In genomic region chr22:17773606-17774205, GRCh38 we compare ENCODE assay signal across 8 cellular contexts. TPM values are rescaled to one million over a fixed set of nuclear protein-coding genes. Genes with fewer than 3 reads are reported as not detected.
DNase-seq lines count a peak whose midpoint lies in the region; ATAC-seq and TF ChIP-seq lines count a peak whose summit lies in the region.

No MANE protein-coding gene starts in this region.

- no peaks in the 10 kb centered on the region for H3K27me3 Mint-ChIP-seq in CD4-positive, alpha-beta T cell

- H3K79me1 ChIP-seq in mesenchymal stem cell (replicated peaks; ENCODE audit: low read length, poor library complexity, severe bottlenecking): peaks cover 26% of the 10 kb centered on the region

- H4K91ac ChIP-seq in mesenchymal stem cell (ENCODE audit: low read length): no peak overlapping the region

- H3K4me3 ChIP-seq in mesenchymal stem cell (ENCODE audit: insufficient read depth in 1 of 2, low read depth in 1 of 2, low read length in 2 of 2): peak overlapping the region; percentile 80 to 81

- H3K4me3 Mint-ChIP-seq in CD4-positive, alpha-beta T cell: peak overlapping the region; percentile 90
- peak overlapping the region; percentile 76 for H3K4me3 Mint-ChIP-seq in stimulated activated effector memory CD8-positive, alpha-beta T cell treated with anti-CD3 and anti-CD28 coated beads, Interleukin-12 subunit alpha, Interleukin-12 subunit beta, amount 100 ng/mL, for 72 hours

- H3K36me3 ChIP-seq in mesenchymal stem cell (ENCODE audit: control insufficient read depth in 1 of 2, insufficient read depth in 2 of 2, low read depth in 1 of 2, low read length in 2 of 2): peaks cover 0 to 13% of the 10 kb centered on the region in 2 experiments

- WGBS in mesenchymal stem cell: 2% methylated on average over 42 of the region's 47 CpGs

- intact Hi-C loops in CD4-positive, alpha-beta T cell (cut with DNase I, micrococcal nuclease): loop anchor here in 1 of 2 experiments (10.0 kb wide), 1 partner anchor 139 kb away; the partner anchor contains the start of gene BCL2L13

- H2BK15ac ChIP-seq in mesenchymal stem cell (ENCODE audit: low read depth, poor library complexity, severe bottlenecking): no peak overlapping the region

- no peak for TF ChIP-seq CTCF in CD4-positive, alpha-beta T cell (IDR thresholded peaks at IDR 0.05)

- peaks cover 21% of the 10 kb centered on the region for H3K36me3 Mint-ChIP-seq in CD4-positive, alpha-beta T cell (ENCODE audit: low read depth)
- H3K36me3 Mint-ChIP-seq in stimulated activated effector memory CD8-positive, alpha-beta T cell treated with anti-CD3 and anti-CD28 coated beads, Interleukin-12 subunit alpha, Interleukin-12 subunit beta, amount 100 ng/mL, for 72 hours: no peaks in the 10 kb centered on the region

- peak overlapping the region; percentile 82 for H3K4me2 ChIP-seq in mesenchymal stem cell (ENCODE audit: low read length, poor library complexity, severe bottlenecking)

- peaks cover 74% of the 10 kb centered on the region for H3K4me1 Mint-ChIP-seq in CD4-positive, alpha-beta T cell (ENCODE audit: low read depth)
- peaks cover 77% of the 10 kb centered on the region for H3K4me1 Mint-ChIP-seq in stimulated activated effector memory CD8-positive, alpha-beta T cell treated with anti-CD3 and anti-CD28 coated beads, Interleukin-12 subunit alpha, Interleukin-12 subunit beta, amount 100 ng/mL, for 72 hours

- H3K27ac ChIP-seq in CD4-positive, alpha-beta T cell (ENCODE audit: low read depth, low read length): no peak overlapping the region
- no peak overlapping the region for H3K27ac ChIP-seq in mesenchymal stem cell (ENCODE audit: low read length, poor library complexity, severe bottlenecking)

- no peaks in the 10 kb centered on the region for H3K27me3 ChIP-seq in CD4-positive, alpha-beta T cell (ENCODE audit: control insufficient read depth, insufficient read depth, low read length)
- H3K27me3 ChIP-seq in mesenchymal stem cell (ENCODE audit: control insufficient read depth in 1 of 2, insufficient read depth in 1 of 2, low read length in 2 of 2): no peaks in the 10 kb centered on the region

- POLR2A ChIA-PET in CD4-positive, alpha-beta T cell (lab: Charles Lee): interaction anchor here (1.1 to 1.9 kb wide), 5 partner anchors 8 to 304 kb away, joined by 3 to 7 read pairs (median 5); partner anchors contain the start of gene PEX26

- peak overlapping the region in 1 of 2 experiments; percentile 53 for H3K4ac ChIP-seq in mesenchymal stem cell (ENCODE audit: low read depth in 1 of 2, low read length in 2 of 2)

- no peaks in the 10 kb centered on the region for H3K9me3 ChIP-seq in CD4-positive, alpha-beta T cell (ENCODE audit: control insufficient read depth, low read length)
- H3K9me3 ChIP-seq in mesenchymal stem cell (ENCODE audit: control insufficient read depth, low read length): no peaks in the 10 kb centered on the region

- H2BK120ac ChIP-seq in mesenchymal stem cell (ENCODE audit: low read depth, low read length): no peak overlapping the region

- H3K23ac ChIP-seq in mesenchymal stem cell (ENCODE audit: low read length in 2 of 2): peak overlapping the region in 1 of 2 experiments; percentile 18

- H3K4me1 ChIP-seq in mesenchymal stem cell (ENCODE audit: control insufficient read depth, insufficient read depth, low read depth, low read length): peaks cover 31% of the 10 kb centered on the region

- H3K9ac ChIP-seq in mesenchymal stem cell (ENCODE audit: low read length): peak overlapping the region; percentile 70

- peak overlapping the region in 1 of 2 experiments; percentile 56 for H3K14ac ChIP-seq in mesenchymal stem cell (ENCODE audit: low read length in 2 of 2)

- H2BK12ac ChIP-seq in mesenchymal stem cell (ENCODE audit: low read length in 2 of 2): peak overlapping the region in 1 of 2 experiments; percentile 68

- CTCF ChIA-PET in CD4-positive, alpha-beta T cell (lab: Charles Lee): interaction anchor here (1.3 to 3.2 kb wide), 2 partner anchors 11 to 31 kb away, joined by 4 to 16 read pairs; no protein-coding TSS in a partner anchor

- ATAC-seq in CD4-positive, alpha-beta T cell (ENCODE audit: poor library complexity): peak; percentile 47
- peak; percentile 23 for ATAC-seq in GM21423 (IDR thresholded peaks at IDR 0.05; ENCODE audit: unreplicated experiment)
- ATAC-seq in stimulated activated effector memory CD8-positive, alpha-beta T cell treated with anti-CD3 and anti-CD28 coated beads, Interleukin-12 subunit alpha, Interleukin-12 subunit beta, amount 100 ng/mL, for 72 hours: peak; percentile 72
- ATAC-seq in GM18870 (IDR thresholded peaks at IDR 0.05; ENCODE audit: unreplicated experiment): no peak

- H3K27ac Mint-ChIP-seq in CD4-positive, alpha-beta T cell: peak overlapping the region; percentile 90
- no peak overlapping the region for H3K27ac Mint-ChIP-seq in stimulated activated effector memory CD8-positive, alpha-beta T cell treated with anti-CD3 and anti-CD28 coated beads, Interleukin-12 subunit alpha, Interleukin-12 subunit beta, amount 100 ng/mL, for 72 hours

- no peak overlapping the region for H4K8ac ChIP-seq in mesenchymal stem cell (ENCODE audit: low read length)

- no peak overlapping the region for H2AK5ac ChIP-seq in mesenchymal stem cell (ENCODE audit: low read length, severe bottlenecking)

- DNase-seq in CD4-positive, alpha-beta T cell: peak; percentile 34 to 65 (median 40)
- peak; percentile 40 for DNase-seq in NCI-H1436 treated with DMSO at 0.1 percent for 48 hours (lab: John Stamatoyannopoulos, UW)
- peak; percentile 57 to 70 for DNase-seq in activated CD4-positive, alpha-beta T cell treated with anti-CD3 and anti-CD28 coated beads for 4 hours
- DNase-seq in dermis blood vessel endothelial cell: peak; percentile 42
- DNase-seq in mesenchymal stem cell: peak; percentile 46
- peak; percentile 56 to 75 for DNase-seq in stimulated activated effector memory CD8-positive, alpha-beta T cell treated with anti-CD3 and anti-CD28 coated beads, Interleukin-12 subunit alpha, Interleukin-12 subunit beta, amount 100 ng/mL, for 72 hours (ENCODE audit: low spot score in 2 of 2)

- H3K18ac ChIP-seq in mesenchymal stem cell (ENCODE audit: low read depth in 1 of 2, low read length in 2 of 2): peak overlapping the region; percentile 44 to 72

- H2AFZ ChIP-seq in mesenchymal stem cell (ENCODE audit: low read depth, low read length): no peak overlapping the region

- H3K9me3 Mint-ChIP-seq in CD4-positive, alpha-beta T cell: no peaks in the 10 kb centered on the region
- H3K9me3 Mint-ChIP-seq in stimulated activated effector memory CD8-positive, alpha-beta T cell treated with anti-CD3 and anti-CD28 coated beads, Interleukin-12 subunit alpha, Interleukin-12 subunit beta, amount 100 ng/mL, for 72 hours: no peaks in the 10 kb centered on the region

- H2BK5ac ChIP-seq in mesenchymal stem cell (ENCODE audit: low read depth, low read length, poor library complexity, severe bottlenecking): no peak overlapping the region

RNA-seq across cellular contexts. Expression of gene BID, which starts 0.6 kb away (rescaled TPM):
- 10 to 100 TPM in 1 of 2 experiments, 1 to 10 TPM in 1; 8.9 to 10.3 TPM for total RNA-seq in CD4-positive, alpha-beta T cell
- total RNA-seq in dermis blood vessel endothelial cell: 45.3 and 79.7 TPM in 2 replicates
- 25.7 TPM for polyA plus RNA-seq in mesenchymal stem cell (2013, experiment 1 of 2)
- polyA plus RNA-seq in mesenchymal stem cell (2013, experiment 2 of 2): 25.8 TPM
